18 cellular contexts compared by ENCODE assay signal in genomic region chr22:21055564-21055834, GRCh38. TPM values are rescaled to one million over a fixed set of nuclear protein-coding genes. Genes with fewer than 3 reads are reported as not detected.
"Had no signal": no experiment of that assay in that cellular context is flagged by ENCODE, and none has a peak within 500 bp of the region (broad histone marks: within the 10 kb centered on the region; RNA-seq: fewer than 3 reads in every experiment).

No MANE protein-coding gene starts in this region.

- H3K4me3 ChIP-seq: cardiac muscle cell, colonic mucosa, gastrocnemius medialis, neural progenitor cell, pancreas, thyroid gland, vagina had no signal

- H3K27ac ChIP-seq: cardiac muscle cell, colonic mucosa, gastrocnemius medialis, neural progenitor cell, pancreas, thyroid gland, vagina had no signal

- H3K9me3 ChIP-seq: colonic mucosa, gastrocnemius medialis, pancreas, thyroid gland, vagina had no signal

- H3K36me3 ChIP-seq: cardiac muscle cell, colonic mucosa, gastrocnemius medialis, neural progenitor cell, pancreas, thyroid gland, vagina had no signal

- H3K4me3 Mint-ChIP-seq: neural progenitor cell had no signal

- H3K4me2 ChIP-seq: neural progenitor cell had no signal

- H3K4me1 ChIP-seq: colonic mucosa, gastrocnemius medialis, neural progenitor cell, pancreas, thyroid gland, vagina had no signal

- DNase-seq: activated CD4-positive, alpha-beta T cell treated with anti-CD3 and anti-CD28 coated beads for 1 hour; activated CD8-positive, alpha-beta memory T cell treated with anti-CD3 and anti-CD28 coated beads for 24 hours; colonic mucosa; effector CD4-positive, alpha-beta T cell; gastrocnemius medialis; pancreas; stimulated activated CD4-positive, alpha-beta T cell treated with anti-CD3 and anti-CD28 coated beads, Interleukin-4, amount 100 ng/mL, for 4 hours; SW 1271; T-helper 9 cell; thyroid gland had no signal

- H3K9me3 Mint-ChIP-seq: neural progenitor cell had no signal

- ATAC-seq: gastrocnemius medialis, pancreas had no signal

- H3K36me3 Mint-ChIP-seq: neural progenitor cell had no signal

- H2AFZ ChIP-seq: neural progenitor cell had no signal

- H3K27me3 ChIP-seq: cardiac muscle cell, colonic mucosa, gastrocnemius medialis, neural progenitor cell, pancreas, thyroid gland, vagina had no signal

- H3K9ac ChIP-seq: neural progenitor cell had no signal

RNA-seq across cellular contexts. Expression of gene LRRC74B, which starts 9.8 kb away (rescaled TPM):
- total RNA-seq: colonic mucosa, fibroblast of lung, gastrocnemius medialis, kidney epithelial cell, liver, mesenteric fat pad, pancreas, thyroid gland, vagina had no signal
- polyA plus RNA-seq: adipose tissue, cardiac muscle cell, fibroblast of lung, liver had no signal

RNA-seq across cellular contexts. Expression of gene SLC7A4, which starts 23.1 kb away (rescaled TPM):
- total RNA-seq: gastrocnemius medialis had no signal

RNA-seq across cellular contexts. Expression of gene P2RX6, which starts 40.5 kb away (rescaled TPM):
- total RNA-seq: kidney epithelial cell had no signal
